8 cellular contexts compared by ENCODE assay signal in genomic region chr12:125773033-125773432, GRCh38.
DNase-seq lines count a peak whose midpoint lies in the region; FAIRE-seq and TF ChIP-seq lines count a peak whose summit lies in the region.
"Had no signal": no experiment of that assay in that cellular context is flagged by ENCODE, and none has a peak within 500 bp of the region (broad histone marks: within the 10 kb centered on the region; RNA-seq: fewer than 3 reads in every experiment).

No MANE protein-coding gene starts in this region.

- no peaks in the 10 kb centered on the region for H3K36me3 Mint-ChIP-seq in immature natural killer cell

- no peaks in the 10 kb centered on the region for H3K4me1 Mint-ChIP-seq in immature natural killer cell

- TF ChIP-seq EP300 in sigmoid colon (IDR thresholded peaks at IDR 0.05): no peak

- peaks cover 0 to 2% (median 1%) of the 10 kb centered on the region in 3 donors for H3K27me3 Mint-ChIP-seq in immature natural killer cell (ENCODE audit: low read depth in 3 of 3)

- H3K4me3 Mint-ChIP-seq in immature natural killer cell: no peak overlapping the region

- FAIRE-seq in GM18507 (lab: Jason Lieb, UNC): no peak
- FAIRE-seq: frontal cortex had no signal

- H3K4me1 ChIP-seq in sigmoid colon: no peaks in the 10 kb centered on the region

- H3K27me3 ChIP-seq in sigmoid colon: no peaks in the 10 kb centered on the region

- TF ChIP-seq POLR2A in sigmoid colon (IDR thresholded peaks at IDR 0.05): no peak

- peak; percentile 67 for DNase-seq in DMS53 (lab: John Stamatoyannopoulos, UW)
- DNase-seq in GM18507 (ENCODE audit: extremely low spot score, insufficient read length, low read depth): peak; percentile 4
- peak; percentile 30 for DNase-seq in HK-2 (ENCODE audit: unreplicated experiment)
- peak; percentile 66 for DNase-seq in sigmoid colon
- no peak for DNase-seq in immature natural killer cell
- no peak for DNase-seq in NCI-H187 (lab: John Stamatoyannopoulos, UW)

- H3K27ac Mint-ChIP-seq in immature natural killer cell: no peak overlapping the region

- H3K4me3 ChIP-seq in sigmoid colon: no peak overlapping the region

- no peak overlapping the region for H3K27ac ChIP-seq in VCaP
- H3K27ac ChIP-seq in sigmoid colon: no peak overlapping the region

- WGBS in sigmoid colon, 2 donors: 30 to 49% methylated on average over 12 of the region's 12 CpGs

- no peaks in the 10 kb centered on the region for H3K9me3 ChIP-seq in sigmoid colon

- H3K9me3 Mint-ChIP-seq in immature natural killer cell: peaks cover 0 to 8% (median 0%) of the 10 kb centered on the region in 6 donors

- no peaks in the 10 kb centered on the region for H3K36me3 ChIP-seq in sigmoid colon

- peak; percentile 68 for TF ChIP-seq CTCF in VCaP (conservative IDR thresholded peaks at IDR 0.05)
- no peak for TF ChIP-seq CTCF in sigmoid colon (IDR thresholded peaks at IDR 0.05)

- intact Hi-C loops in sigmoid colon (cut with DNase I): loop anchor here (10.0 kb wide), 1 partner anchor 238 kb away; no protein-coding TSS in a partner anchor

Comparison
In these comparisons a context has a peak if more than half of its experiments do, and no peak if none do; other contexts are left out.
1. DNase-seq: peak in DMS53 (single experiment), GM18507 (single experiment), HK-2 (single experiment) and sigmoid colon (single experiment); none in immature natural killer cell (0 of 3) and NCI-H187 (0 of 2).